ENCODE assay signal across 8 cellular contexts in the genomic region with DNA sequence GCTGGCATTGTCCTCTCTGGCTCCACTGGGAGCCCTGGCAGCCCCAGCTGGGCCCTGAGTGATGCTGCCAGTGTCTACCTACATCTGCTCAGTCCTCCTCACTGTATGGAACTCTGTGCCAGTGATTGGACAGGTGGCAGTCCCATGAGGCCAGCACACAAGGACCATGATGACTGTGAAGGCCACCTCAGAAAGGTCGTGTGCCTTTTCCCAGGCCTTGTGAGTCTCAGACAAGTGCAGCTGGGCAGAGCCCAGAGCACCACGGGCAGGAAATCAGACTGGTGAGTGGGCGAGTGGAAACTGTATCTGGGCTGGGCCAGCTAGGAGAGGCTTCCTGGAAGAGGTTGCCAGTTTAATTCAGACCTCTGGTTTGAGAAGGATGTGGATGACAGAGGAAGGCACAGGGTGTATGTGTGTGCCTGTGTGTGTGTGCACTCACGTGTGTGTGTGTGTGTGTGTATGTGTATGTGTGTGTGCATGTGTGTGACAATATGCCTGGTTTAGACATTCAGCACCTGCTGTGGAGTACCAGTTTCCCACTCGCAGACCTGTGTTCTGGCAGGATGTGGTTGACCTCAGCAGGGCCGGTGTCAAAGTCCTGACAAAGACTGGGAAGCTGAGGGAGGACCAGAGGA. TPM values are rescaled to one million over a fixed set of nuclear protein-coding genes. Genes with fewer than 3 reads are reported as not detected.
DNase-seq lines count a peak whose midpoint lies in the region; ATAC-seq and TF ChIP-seq lines count a peak whose summit lies in the region.

No MANE protein-coding gene starts in this region.

- peak overlapping the region; percentile 10 for H3K27ac ChIP-seq in CD8-positive, alpha-beta T cell (ENCODE audit: low read depth, low read length)
- H3K27ac ChIP-seq in HEK293 (ENCODE audit: extremely low read depth, low read depth, low read length): no peak overlapping the region

- intact Hi-C loops in CD8-positive, alpha-beta T cell (cut with DNase I, micrococcal nuclease): no loop called here
- intact Hi-C loops in activated CD4-positive, alpha-beta T cell treated with anti-CD3 and anti-CD28 coated beads, Interleukin-2, amount 10 ng/mL, durations not matched to agents 24 days and 14 days (cut with micrococcal nuclease): loop anchor here (1.0 kb wide), 3 partner anchors 8 to 31 kb away; no protein-coding TSS in a partner anchor

- H3K27ac Mint-ChIP-seq in CD8-positive, alpha-beta T cell: peak overlapping the region; percentile 84
- peak overlapping the region; percentile 85 for H3K27ac Mint-ChIP-seq in activated CD4-positive, alpha-beta T cell treated with anti-CD3 and anti-CD28 coated beads, Interleukin-2, amount 10 ng/mL, durations not matched to agents 24 days and 14 days
- H3K27ac Mint-ChIP-seq in naive thymus-derived CD8-positive, alpha-beta T cell: peak overlapping the region; percentile 86 to 97 (median 92)

- H3K9me3 Mint-ChIP-seq in CD8-positive, alpha-beta T cell: no peaks in the 10 kb centered on the region
- H3K9me3 Mint-ChIP-seq in activated CD4-positive, alpha-beta T cell treated with anti-CD3 and anti-CD28 coated beads, Interleukin-2, amount 10 ng/mL, durations not matched to agents 24 days and 14 days: no peaks in the 10 kb centered on the region
- H3K9me3 Mint-ChIP-seq in naive thymus-derived CD8-positive, alpha-beta T cell: no peaks in the 10 kb centered on the region

- H3K9me3 ChIP-seq in CD8-positive, alpha-beta T cell (ENCODE audit: low read length): no peaks in the 10 kb centered on the region
- H3K9me3 ChIP-seq in HEK293 (ENCODE audit: control insufficient read depth, insufficient read depth, low read depth, low read length): no peaks in the 10 kb centered on the region

- ATAC-seq in CD8-positive, alpha-beta T cell: peak; percentile 52
- peak; percentile 53 to 73 for ATAC-seq in naive thymus-derived CD8-positive, alpha-beta T cell
- ATAC-seq in HG03457 (IDR thresholded peaks at IDR 0.05; ENCODE audit: unreplicated experiment): no peak

- H3K4me1 Mint-ChIP-seq in CD8-positive, alpha-beta T cell (ENCODE audit: low read depth): peaks cover 91% of the 10 kb centered on the region
- peaks cover 87% of the 10 kb centered on the region for H3K4me1 Mint-ChIP-seq in activated CD4-positive, alpha-beta T cell treated with anti-CD3 and anti-CD28 coated beads, Interleukin-2, amount 10 ng/mL, durations not matched to agents 24 days and 14 days
- peaks cover 52 to 95% (median 91%) of the 10 kb centered on the region in 4 donors for H3K4me1 Mint-ChIP-seq in naive thymus-derived CD8-positive, alpha-beta T cell

- peak overlapping the region; percentile 66 for H3K4me3 Mint-ChIP-seq in CD8-positive, alpha-beta T cell
- peak overlapping the region; percentile 83 for H3K4me3 Mint-ChIP-seq in activated CD4-positive, alpha-beta T cell treated with anti-CD3 and anti-CD28 coated beads, Interleukin-2, amount 10 ng/mL, durations not matched to agents 24 days and 14 days
- peak overlapping the region; percentile 55 to 87 (median 76) for H3K4me3 Mint-ChIP-seq in naive thymus-derived CD8-positive, alpha-beta T cell

- peaks cover 30% of the 10 kb centered on the region for H3K36me3 Mint-ChIP-seq in CD8-positive, alpha-beta T cell
- H3K36me3 Mint-ChIP-seq in activated CD4-positive, alpha-beta T cell treated with anti-CD3 and anti-CD28 coated beads, Interleukin-2, amount 10 ng/mL, durations not matched to agents 24 days and 14 days (ENCODE audit: low read depth): peaks cover 69% of the 10 kb centered on the region
- H3K36me3 Mint-ChIP-seq in naive thymus-derived CD8-positive, alpha-beta T cell: peaks cover 0 to 23% (median 0%) of the 10 kb centered on the region in 3 donors

- peak overlapping the region; percentile 8 for H3K4me3 ChIP-seq in CD8-positive, alpha-beta T cell (ENCODE audit: low read depth, low read length)
- H3K4me3 ChIP-seq in HEK293 (ENCODE audit: low read depth, low read length): no peak overlapping the region

- POLR2A ChIA-PET in CD8-positive, alpha-beta T cell (lab: Charles Lee): interaction anchor here (1.2 kb wide), 1 partner anchor 57 kb away, joined by 3 read pairs; the partner anchor contains the start of gene C3orf18
- POLR2A ChIA-PET in HEK293 (lab: Yijun Ruan, JAX): no interaction called here
- POLR2A ChIA-PET in naive thymus-derived CD8-positive, alpha-beta T cell (lab: Charles Lee): interaction anchor here (0.7 to 1.3 kb wide), 2 partner anchors 54 to 55 kb away, joined by 3 read pairs; no protein-coding TSS in a partner anchor

- H3K27me3 Mint-ChIP-seq in CD8-positive, alpha-beta T cell (ENCODE audit: low read depth): no peaks in the 10 kb centered on the region
- H3K27me3 Mint-ChIP-seq in activated CD4-positive, alpha-beta T cell treated with anti-CD3 and anti-CD28 coated beads, Interleukin-2, amount 10 ng/mL, durations not matched to agents 24 days and 14 days: no peaks in the 10 kb centered on the region
- H3K27me3 Mint-ChIP-seq in naive thymus-derived CD8-positive, alpha-beta T cell: no peaks in the 10 kb centered on the region

- CTCF ChIA-PET in CD8-positive, alpha-beta T cell (lab: Charles Lee): interaction anchor here (0.6 to 1.4 kb wide), 5 partner anchors 8 to 31 kb away, joined by 3 to 6 read pairs (median 3); no protein-coding TSS in a partner anchor
- CTCF ChIA-PET in HEK293 (lab: Yijun Ruan, JAX): interaction anchor here (1.2 to 1.8 kb wide), 3 partner anchors 29 to 52 kb away, joined by 5 to 7 read pairs (median 6); no protein-coding TSS in a partner anchor

- TF ChIP-seq CTCF in CD8-positive, alpha-beta T cell (IDR thresholded peaks at IDR 0.05): no peak
- no peak for TF ChIP-seq CTCF in HEK293 (tag by site-specific recombination; IDR thresholded peaks at IDR 0.05)

- H3K4me1 ChIP-seq in CD8-positive, alpha-beta T cell (ENCODE audit: insufficient read depth, low read length): peaks cover 79% of the 10 kb centered on the region
- H3K4me1 ChIP-seq in HEK293 (ENCODE audit: control insufficient read depth, insufficient read depth, low read length): no peaks in the 10 kb centered on the region

- no peaks in the 10 kb centered on the region for H3K36me3 ChIP-seq in CD8-positive, alpha-beta T cell (ENCODE audit: insufficient read depth, low read length)
- peaks cover 0 to 34% of the 10 kb centered on the region in 2 experiments; a peak in 1 of 3 replicates for H3K36me3 ChIP-seq in HEK293 (ENCODE audit: control insufficient read depth in 2 of 2, insufficient read depth in 1 of 2, low read length in 2 of 2)

- H3K27me3 ChIP-seq in CD8-positive, alpha-beta T cell (ENCODE audit: insufficient read depth, low read length): no peaks in the 10 kb centered on the region

- DNase-seq in CD8-positive, alpha-beta T cell: peak in 1 of 7 experiments; percentile 32
- peak; percentile 82 for DNase-seq in activated CD4-positive, alpha-beta T cell treated with anti-CD3 and anti-CD28 coated beads, Interleukin-2, amount 10 ng/mL, durations not matched to agents 24 days and 14 days
- DNase-seq in naive thymus-derived CD8-positive, alpha-beta T cell: peak in 3 of 10 donors; percentile 12 to 35 (median 32)
- DNase-seq in kidney glomerular epithelial cell (lab: John Stamatoyannopoulos, UW) (no peak), LoVo (ENCODE audit: low spot score) (no peak), T-helper 9 cell (no peak)

TF ChIP-seq in HEK293, 187 proteins besides CTCF, POLR2A, EP300 and RAD21:
- peak; percentile 55 for TF ChIP-seq ZFHX2 (tag by site-specific recombination; conservative IDR thresholded peaks at IDR 0.05)
- TF ChIP-seq ZNF324 (tag by site-specific recombination; IDR thresholded peaks at IDR 0.05): no peak
- TF ChIP-seq ZNF600 (tag by site-specific recombination; IDR thresholded peaks at IDR 0.05): no peak
- no peak for TF ChIP-seq ZNF10 (tag by site-specific recombination; IDR thresholded peaks at IDR 0.05)
- TF ChIP-seq, protein P1, sequence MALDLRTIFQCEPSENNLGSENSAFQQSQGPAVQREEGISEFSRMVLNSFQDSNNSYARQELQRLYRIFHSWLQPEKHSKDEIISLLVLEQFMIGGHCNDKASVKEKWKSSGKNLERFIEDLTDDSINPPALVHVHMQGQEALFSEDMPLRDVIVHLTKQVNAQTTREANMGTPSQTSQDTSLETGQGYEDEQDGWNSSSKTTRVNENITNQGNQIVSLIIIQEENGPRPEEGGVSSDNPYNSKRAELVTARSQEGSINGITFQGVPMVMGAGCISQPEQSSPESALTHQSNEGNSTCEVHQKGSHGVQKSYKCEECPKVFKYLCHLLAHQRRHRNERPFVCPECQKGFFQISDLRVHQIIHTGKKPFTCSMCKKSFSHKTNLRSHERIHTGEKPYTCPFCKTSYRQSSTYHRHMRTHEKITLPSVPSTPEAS (tag by site-specific recombination; IDR thresholded peaks at IDR 0.05): peak; percentile 95

RNA-seq across cellular contexts. Expression of gene MAPKAPK3, which starts 7.0 kb away (rescaled TPM):
- total RNA-seq in CD8-positive, alpha-beta T cell: 10 to 100 TPM; 18.3 to 18.5 TPM
- total RNA-seq in activated CD4-positive, alpha-beta T cell treated with anti-CD3 and anti-CD28 coated beads, Interleukin-2, amount 10 ng/mL, durations not matched to agents 24 days and 14 days: 199 and 207 TPM in 2 replicates
- total RNA-seq in naive thymus-derived CD8-positive, alpha-beta T cell: 10 to 100 TPM; 27.5 TPM
- polyA plus RNA-seq in naive thymus-derived CD8-positive, alpha-beta T cell: 10 to 100 TPM; 42.4 to 48.2 (median 48.1) TPM

RNA-seq across cellular contexts. Expression of gene CISH, which starts 12.4 kb away (rescaled TPM):
- 1 to 10 TPM; 4.7 to 5.6 TPM for total RNA-seq in CD8-positive, alpha-beta T cell
- total RNA-seq in activated CD4-positive, alpha-beta T cell treated with anti-CD3 and anti-CD28 coated beads, Interleukin-2, amount 10 ng/mL, durations not matched to agents 24 days and 14 days: 359 and 361 TPM in 2 replicates
- 1 to 10 TPM; 8.1 to 8.8 TPM for total RNA-seq in naive thymus-derived CD8-positive, alpha-beta T cell
- polyA plus RNA-seq in naive thymus-derived CD8-positive, alpha-beta T cell: 100 to 1,000 TPM in 2 of 3 donors, 10 to 100 TPM in 1; 16.3 to 135 (median 100) TPM

RNA-seq across cellular contexts. Expression of gene DOCK3, which starts 50.8 kb away (rescaled TPM):
- 1 to 10 TPM; 2.8 to 3.0 TPM for total RNA-seq in CD8-positive, alpha-beta T cell
- total RNA-seq in activated CD4-positive, alpha-beta T cell treated with anti-CD3 and anti-CD28 coated beads, Interleukin-2, amount 10 ng/mL, durations not matched to agents 24 days and 14 days: 1.7 and 1.8 TPM in 2 replicates
- 1 to 10 TPM; 1.5 to 1.9 TPM for total RNA-seq in naive thymus-derived CD8-positive, alpha-beta T cell
- under 1 TPM; 0.14 to 0.63 (median 0.22) TPM for polyA plus RNA-seq in naive thymus-derived CD8-positive, alpha-beta T cell

RNA-seq across cellular contexts. Expression of gene HEMK1, which starts 54.6 kb away (rescaled TPM):
- total RNA-seq in CD8-positive, alpha-beta T cell: 10 to 100 TPM; 11.1 to 12.5 TPM
- total RNA-seq in activated CD4-positive, alpha-beta T cell treated with anti-CD3 and anti-CD28 coated beads, Interleukin-2, amount 10 ng/mL, durations not matched to agents 24 days and 14 days: 62.9 and 66.0 TPM in 2 replicates
- total RNA-seq in naive thymus-derived CD8-positive, alpha-beta T cell: 10 to 100 TPM; 65.1 to 67.1 TPM
- polyA plus RNA-seq in naive thymus-derived CD8-positive, alpha-beta T cell: 10 to 100 TPM; 20.2 to 43.1 (median 30.3) TPM

RNA-seq across cellular contexts. Expression of gene C3orf18, which starts 56.4 kb away (rescaled TPM):
- 1 to 10 TPM; 5.4 to 5.5 TPM for total RNA-seq in CD8-positive, alpha-beta T cell
- total RNA-seq in activated CD4-positive, alpha-beta T cell treated with anti-CD3 and anti-CD28 coated beads, Interleukin-2, amount 10 ng/mL, durations not matched to agents 24 days and 14 days: 32.6 and 35.4 TPM in 2 replicates
- total RNA-seq in naive thymus-derived CD8-positive, alpha-beta T cell: 10 to 100 TPM; 17.7 to 18.4 TPM
- 10 to 100 TPM; 14.1 to 17.3 (median 14.2) TPM for polyA plus RNA-seq in naive thymus-derived CD8-positive, alpha-beta T cell

Comparison
In these comparisons a context has a peak if more than half of its experiments do, and no peak if none do; other contexts are left out.
1. RNA of gene CISH, which starts 12.4 kb away (total RNA-seq): 359 to 361 TPM in activated CD4-positive, alpha-beta T cell treated with anti-CD3 and anti-CD28 coated beads, Interleukin-2, amount 10 ng/mL, durations not matched to agents 24 days and 14 days; 8.1 to 8.8 TPM in naive thymus-derived CD8-positive, alpha-beta T cell and 4.7 to 5.6 TPM in CD8-positive, alpha-beta T cell; every median in the first group is over 10 times any median in the second.
2. Peak in every context shown above with its lines, with median percentiles within 50 percentile points of each other: H3K27ac Mint-ChIP-seq and H3K4me3 Mint-ChIP-seq.